23 cellular contexts compared by ENCODE assay signal in the genomic region with DNA sequence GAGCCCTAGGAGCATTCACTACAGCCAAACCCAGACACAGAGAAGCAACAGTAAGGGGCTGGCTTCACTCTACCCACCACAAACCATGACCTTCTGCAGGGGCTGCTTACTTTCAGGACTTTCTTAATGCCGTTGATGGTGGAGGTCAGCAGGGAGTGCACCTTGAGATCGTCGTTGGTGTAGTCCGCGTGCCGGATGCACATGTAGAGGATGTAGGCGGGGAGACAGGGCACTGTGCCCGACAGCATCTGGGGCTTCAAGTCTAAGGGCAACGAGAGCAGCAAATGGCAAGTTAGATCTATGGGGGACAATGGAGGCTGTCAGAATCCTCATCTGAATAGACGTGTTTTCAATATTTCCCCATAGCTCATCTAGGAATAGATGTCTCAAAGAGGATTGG. TPM values are rescaled to one million over a fixed set of nuclear protein-coding genes. Genes with fewer than 3 reads are reported as not detected.
DNase-seq lines count a peak whose midpoint lies in the region; ATAC-seq and TF ChIP-seq lines count a peak whose summit lies in the region.
"Had no signal": no experiment of that assay in that cellular context is flagged by ENCODE, and none has a peak within 500 bp of the region (broad histone marks: within the 10 kb centered on the region; RNA-seq: fewer than 3 reads in every experiment).

No MANE protein-coding gene starts in this region.

- no peak for ATAC-seq in stimulated activated naive CD8-positive, alpha-beta T cell treated with anti-CD3 and anti-CD28 coated beads, Interleukin-15, Interleukin-2, amounts not matched to agents 100 U/mL and 50 U/mL, for 24 hours
- no peak for ATAC-seq in GM18867 (IDR thresholded peaks at IDR 0.05; ENCODE audit: unreplicated experiment)
- ATAC-seq: GM12878, HepG2 had no signal

- H4K8ac ChIP-seq in mesenchymal stem cell (ENCODE audit: low read length): peak overlapping the region; percentile 8

- H3K36me3 Mint-ChIP-seq in type B pancreatic cell: peaks cover 20% of the 10 kb centered on the region
- no peaks in the 10 kb centered on the region for H3K36me3 Mint-ChIP-seq in activated naive CD4-positive, alpha-beta T cell treated with anti-CD3 and anti-CD28 coated beads, Interleukin-2, amount 10 ng/mL, durations not matched to agents 7 days and 5 days
- H3K36me3 Mint-ChIP-seq: CD4-positive, CD25-positive, alpha-beta regulatory T cell; CD8-positive, alpha-beta memory T cell had no signal

- H2BK120ac ChIP-seq in mesenchymal stem cell (ENCODE audit: low read depth, low read length): no peak overlapping the region

- H3K36me3 ChIP-seq in KMS-11 (ENCODE audit: insufficient read depth) (no peaks in the 10 kb centered on the region), SJCRH30 (peaks cover 32% of the 10 kb centered on the region), mesenchymal stem cell (ENCODE audit: control insufficient read depth in 1 of 2, insufficient read depth in 2 of 2, low read depth in 1 of 2, low read length in 2 of 2) (peaks cover 0 to 7% of the 10 kb centered on the region in 2 experiments)
- H3K36me3 ChIP-seq: BE2C had no signal

- no peaks in the 10 kb centered on the region for H4K20me1 ChIP-seq in KMS-11 (ENCODE audit: insufficient read depth)

- H2BK5ac ChIP-seq in mesenchymal stem cell (ENCODE audit: low read depth, low read length, poor library complexity, severe bottlenecking): no peak overlapping the region

- H3K18ac ChIP-seq in mesenchymal stem cell (ENCODE audit: low read depth in 1 of 2, low read length in 2 of 2): no peak overlapping the region

- no peak for TF ChIP-seq CTCF in KMS-11 (conservative IDR thresholded peaks at IDR 0.05; ENCODE audit: low read depth, low read length)
- no peak for TF ChIP-seq CTCF in type B pancreatic cell (conservative IDR thresholded peaks at IDR 0.05)

- H3K9ac ChIP-seq in KMS-11 (no peak overlapping the region), mesenchymal stem cell (ENCODE audit: low read length) (no peak overlapping the region)
- H3K9ac ChIP-seq: GM23248 had no signal

- no peaks in the 10 kb centered on the region for H3K27me3 Mint-ChIP-seq in type B pancreatic cell
- peaks cover 25% of the 10 kb centered on the region for H3K27me3 Mint-ChIP-seq in activated naive CD4-positive, alpha-beta T cell treated with anti-CD3 and anti-CD28 coated beads, Interleukin-2, amount 10 ng/mL, durations not matched to agents 7 days and 5 days
- H3K27me3 Mint-ChIP-seq: CD4-positive, CD25-positive, alpha-beta regulatory T cell had no signal

- no peak overlapping the region for H2AK5ac ChIP-seq in mesenchymal stem cell (ENCODE audit: low read length, severe bottlenecking)

- no peak overlapping the region for H4K91ac ChIP-seq in mesenchymal stem cell (ENCODE audit: low read length)

- H2BK12ac ChIP-seq in mesenchymal stem cell (ENCODE audit: low read length in 2 of 2): no peak overlapping the region

- H3K14ac ChIP-seq in mesenchymal stem cell (ENCODE audit: low read length in 2 of 2): no peak overlapping the region

- DNase-seq in SJCRH30: no peak
- no peak for DNase-seq in mesenchymal stem cell
- no peak for DNase-seq in type B pancreatic cell (ENCODE audit: extremely low spot score, unreplicated experiment)
- DNase-seq in stimulated activated naive CD8-positive, alpha-beta T cell treated with anti-CD3 and anti-CD28 coated beads, Interleukin-15, Interleukin-2, amounts not matched to agents 100 U/mL and 50 U/mL, for 24 hours: no peak
- no peak for DNase-seq in activated naive CD4-positive, alpha-beta T cell treated with anti-CD3 and anti-CD28 coated beads, Interleukin-2, amount 10 ng/mL, durations not matched to agents 7 days and 5 days
- DNase-seq in activated CD4-positive, CD25-positive, alpha-beta regulatory T cell treated with anti-CD3 and anti-CD28 coated beads, Interleukin-2, amount 50 U/mL, for 72 hours: no peak
- DNase-seq: ACHN; BE2C; C1 segment of cervical spinal cord; CD4-positive, CD25-positive, alpha-beta regulatory T cell; CD8-positive, alpha-beta memory T cell; COR-L47; DMS 273 treated with DMSO at 0.1 percent for 48 hours; DMS53; DND-41; EL; GM23248 had no signal

- H3K4ac ChIP-seq in mesenchymal stem cell (ENCODE audit: low read depth in 1 of 2, low read length in 2 of 2): no peak overlapping the region

- H2AFZ ChIP-seq in KMS-11 (ENCODE audit: low read depth) (no peak overlapping the region), mesenchymal stem cell (ENCODE audit: low read depth, low read length) (no peak overlapping the region)
- H2AFZ ChIP-seq: GM23248 had no signal

- H3K27me3 ChIP-seq in KMS-11 (ENCODE audit: insufficient read depth, low read depth) (no peaks in the 10 kb centered on the region), SJCRH30 (no peaks in the 10 kb centered on the region), mesenchymal stem cell (ENCODE audit: control insufficient read depth in 1 of 2, insufficient read depth in 1 of 2, low read length in 2 of 2) (no peaks in the 10 kb centered on the region)
- H3K27me3 ChIP-seq: BE2C had no signal

- H3K27ac ChIP-seq in KMS-11 (no peak overlapping the region), SJCRH30 (peak overlapping the region; percentile 87; the same call in 1 of the 2 replicates), mesenchymal stem cell (ENCODE audit: low read length, poor library complexity, severe bottlenecking) (no peak overlapping the region)
- H3K27ac ChIP-seq: GM23248 had no signal

- no peak overlapping the region for H2BK15ac ChIP-seq in mesenchymal stem cell (ENCODE audit: low read depth, poor library complexity, severe bottlenecking)

- no peak overlapping the region for H3K23ac ChIP-seq in mesenchymal stem cell (ENCODE audit: low read length in 2 of 2)

- CTCF ChIA-PET in activated naive CD4-positive, alpha-beta T cell treated with anti-CD3 and anti-CD28 coated beads, Interleukin-2, amount 10 ng/mL, durations not matched to agents 7 days and 5 days (lab: Charles Lee): no interaction called here

- H3K4me2 ChIP-seq in KMS-11: peak overlapping the region; percentile 8; the same call in 1 of the 2 replicates
- H3K4me2 ChIP-seq in mesenchymal stem cell (ENCODE audit: low read length, poor library complexity, severe bottlenecking): no peak overlapping the region

- H3K79me2 ChIP-seq in KMS-11 (ENCODE audit: insufficient read depth, low read depth): no peaks in the 10 kb centered on the region

- WGBS in mesenchymal stem cell: 93% methylated on average over 10 of the region's 10 CpGs

- peaks cover 15% of the 10 kb centered on the region for H3K4me1 ChIP-seq in KMS-11 (ENCODE audit: low read depth, poor library complexity, severe bottlenecking)
- peaks cover 50% of the 10 kb centered on the region for H3K4me1 ChIP-seq in SJCRH30
- H3K4me1 ChIP-seq in mesenchymal stem cell (ENCODE audit: control insufficient read depth, insufficient read depth, low read depth, low read length): peaks cover 25% of the 10 kb centered on the region
- H3K4me1 ChIP-seq: BE2C, HAP-1 had no signal

- peak overlapping the region; percentile 16 for H3K27ac Mint-ChIP-seq in type B pancreatic cell
- H3K27ac Mint-ChIP-seq in activated naive CD4-positive, alpha-beta T cell treated with anti-CD3 and anti-CD28 coated beads, Interleukin-2, amount 10 ng/mL, durations not matched to agents 7 days and 5 days: no peak overlapping the region
- H3K27ac Mint-ChIP-seq: CD4-positive, CD25-positive, alpha-beta regulatory T cell; IgD-negative memory B cell had no signal

- no peaks in the 10 kb centered on the region for H3K9me3 Mint-ChIP-seq in type B pancreatic cell
- no peaks in the 10 kb centered on the region for H3K9me3 Mint-ChIP-seq in activated naive CD4-positive, alpha-beta T cell treated with anti-CD3 and anti-CD28 coated beads, Interleukin-2, amount 10 ng/mL, durations not matched to agents 7 days and 5 days
- H3K9me3 Mint-ChIP-seq: CD8-positive, alpha-beta memory T cell; IgD-negative memory B cell had no signal

- H3K4me1 Mint-ChIP-seq in type B pancreatic cell (ENCODE audit: unreplicated experiment): peaks cover 9% of the 10 kb centered on the region
- no peaks in the 10 kb centered on the region for H3K4me1 Mint-ChIP-seq in activated naive CD4-positive, alpha-beta T cell treated with anti-CD3 and anti-CD28 coated beads, Interleukin-2, amount 10 ng/mL, durations not matched to agents 7 days and 5 days

- H3K4me3 ChIP-seq in KMS-11 (IDR thresholded peaks at IDR 0.05; ENCODE audit: insufficient read depth, low read depth, low read length): no peak overlapping the region
- no peak overlapping the region for H3K4me3 ChIP-seq in SJCRH30
- no peak overlapping the region for H3K4me3 ChIP-seq in mesenchymal stem cell (ENCODE audit: insufficient read depth in 1 of 2, low read depth in 1 of 2, low read length in 2 of 2)
- H3K4me3 ChIP-seq: GM12878, GM23248, HAP-1 had no signal

- H3K9me3 ChIP-seq in SJCRH30 (replicated peaks) (no peaks in the 10 kb centered on the region), mesenchymal stem cell (ENCODE audit: control insufficient read depth, low read length) (no peaks in the 10 kb centered on the region)
- H3K9me3 ChIP-seq: BE2C, HAP-1 had no signal

- no peaks in the 10 kb centered on the region for H3K79me1 ChIP-seq in mesenchymal stem cell (replicated peaks; ENCODE audit: low read length, poor library complexity, severe bottlenecking)

- H3K4me3 Mint-ChIP-seq in type B pancreatic cell: no peak overlapping the region
- no peak overlapping the region for H3K4me3 Mint-ChIP-seq in activated naive CD4-positive, alpha-beta T cell treated with anti-CD3 and anti-CD28 coated beads, Interleukin-2, amount 10 ng/mL, durations not matched to agents 7 days and 5 days
- H3K4me3 Mint-ChIP-seq: CD4-positive, CD25-positive, alpha-beta regulatory T cell; CD8-positive, alpha-beta memory T cell; IgD-negative memory B cell had no signal

RNA-seq across cellular contexts. Expression of a gene that starts 29.8 kb away (rescaled TPM):
- 126 and 133 TPM in 2 replicates for total RNA-seq in SJCRH30 (2014; rRNA removed; shearing (Covaris generic))
- 34.3 TPM for polyA plus RNA-seq in mesenchymal stem cell (2013, experiment 1 of 2)
- 35.9 TPM for polyA plus RNA-seq in mesenchymal stem cell (2013, experiment 2 of 2)
- total RNA-seq in type B pancreatic cell (ENCODE audit: low replicate concordance): 66.7 and 99.0 TPM in 2 replicates
